Comparison of ENCODE assay signal across 14 cellular contexts in the genomic region with DNA sequence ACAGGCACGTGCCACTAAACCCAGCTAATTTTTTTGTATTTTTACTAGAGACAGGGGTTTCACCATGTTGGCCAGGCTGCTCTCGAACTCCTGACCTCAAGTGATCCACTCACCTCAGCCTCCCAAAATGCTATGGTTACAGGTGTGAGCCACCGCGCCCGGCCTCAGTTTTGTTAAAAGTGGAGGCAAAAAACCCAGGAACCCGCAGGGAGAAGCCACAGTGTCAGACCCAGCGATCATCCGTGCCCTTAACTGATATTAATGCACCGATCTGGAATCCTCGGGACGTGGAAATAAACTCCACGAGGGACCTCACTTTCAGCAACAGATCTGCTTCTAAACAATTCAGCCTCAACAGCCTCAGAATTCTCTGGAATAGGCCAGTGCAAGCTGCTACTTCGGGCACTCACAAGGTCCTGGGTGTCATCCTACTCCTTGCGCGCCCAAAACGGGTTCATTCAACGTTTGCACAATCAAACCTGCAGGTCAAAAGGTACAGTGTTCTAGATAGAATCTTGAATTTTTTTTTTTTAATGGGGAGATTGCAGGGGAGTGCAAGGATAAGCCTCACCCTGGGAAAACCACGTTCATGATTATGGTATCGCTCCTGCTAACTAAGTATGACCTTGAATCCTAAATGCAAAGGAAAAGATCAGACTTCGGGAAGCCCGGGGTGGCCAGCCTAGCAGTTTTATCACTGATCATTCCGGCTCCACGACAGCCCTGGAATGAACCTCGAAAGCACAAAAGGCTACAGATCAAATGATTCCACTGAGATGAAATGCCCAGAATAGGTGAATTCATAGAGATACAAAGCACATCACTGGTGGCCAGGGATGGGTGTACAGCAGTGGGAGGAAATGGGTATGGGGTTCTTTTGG. TPM values are rescaled to one million over a fixed set of nuclear protein-coding genes. Genes with fewer than 3 reads are reported as not detected.
DNase-seq lines count a peak whose midpoint lies in the region; ATAC-seq and TF ChIP-seq lines count a peak whose summit lies in the region.
"Had no signal": no experiment of that assay in that cellular context is flagged by ENCODE, and none has a peak within 500 bp of the region (broad histone marks: within the 10 kb centered on the region; RNA-seq: fewer than 3 reads in every experiment).

No MANE protein-coding gene starts in this region.

- H2AFZ ChIP-seq in mammary epithelial cell (ENCODE audit: low read depth, low read length), result no peak overlapping the region
- H2AFZ ChIP-seq in mesenchymal stem cell (ENCODE audit: low read depth, low read length), result no peak overlapping the region

- H3K27ac Mint-ChIP-seq in activated naive CD4-positive, alpha-beta T cell treated with anti-CD3 and anti-CD28 coated beads, Interleukin-2, amount 50 U/mL, for 72 hours, result peak overlapping the region; percentile 42 to 79

- in situ Hi-C loops in mammary epithelial cell (cut with MboI; ENCODE audit: low sequenced_read_pairs in 2 of 2), result loop anchor here in 1 of 2 donors (25.0 kb wide), 1 partner anchor 602 kb away; no protein-coding TSS in a partner anchor

- no peak overlapping the region for H2BK15ac ChIP-seq in mesenchymal stem cell (ENCODE audit: low read depth, poor library complexity, severe bottlenecking)

- no peak overlapping the region for H2BK12ac ChIP-seq in mesenchymal stem cell (ENCODE audit: low read length in 2 of 2)

- H4K8ac ChIP-seq in mesenchymal stem cell (ENCODE audit: low read length), result no peak overlapping the region

- peak overlapping the region; percentile 63 for H2AK5ac ChIP-seq in mesenchymal stem cell (ENCODE audit: low read length, severe bottlenecking)

- peaks cover 23% of the 10 kb centered on the region for H3K79me1 ChIP-seq in mesenchymal stem cell (replicated peaks; ENCODE audit: low read length, poor library complexity, severe bottlenecking)

- BruUV-seq in mammary epithelial cell (replicated peaks; lab: Mats Ljungman, UMichigan), result no TSS peak

- intact Hi-C loops in breast epithelium (cut with DNase I; ENCODE audit: low total_unique reads) (no loop called here), mammary epithelial cell (cut with micrococcal nuclease) (no loop called here)

- H3K27ac ChIP-seq in breast epithelium (peak overlapping the region; percentile 39 to 90), mammary epithelial cell (ENCODE audit: insufficient read depth, low read depth, low read length) (no peak overlapping the region), mesenchymal stem cell (ENCODE audit: low read length, poor library complexity, severe bottlenecking) (no peak overlapping the region), urinary bladder (ENCODE audit: low read depth) (peak overlapping the region; percentile 43)
- H3K27ac ChIP-seq: VCaP had no signal

- CTCF ChIA-PET in mammary epithelial cell (lab: Charles Lee; ENCODE audit: low non-redundant PET), result no interaction called here

- H3K14ac ChIP-seq in mesenchymal stem cell (ENCODE audit: low read length in 2 of 2), result no peak overlapping the region

- dilution Hi-C loops in mammary epithelial cell (cut with HindIII; ENCODE audit: low sequenced_read_pairs), result no loop called here

- no peak for ATAC-seq in activated naive CD4-positive, alpha-beta T cell treated with anti-CD3 and anti-CD28 coated beads, Interleukin-2, amount 50 U/mL, for 72 hours
- no peak for ATAC-seq in GM18498 (IDR thresholded peaks at IDR 0.05; ENCODE audit: unreplicated experiment)
- ATAC-seq: SK-N-SH treated with all-trans-retinoic acid at 6 μM for 48 hours had no signal

- H2BK120ac ChIP-seq in mesenchymal stem cell (ENCODE audit: low read depth, low read length), result no peak overlapping the region

- WGBS in mammary epithelial cell (ENCODE audit: low coverage, missing lambda C conversion rate), result 88% methylated on average over 23 of the region's 24 CpGs
- WGBS in mesenchymal stem cell, result 93% methylated on average over 24 of the region's 24 CpGs
- 81% methylated on average over 24 of the region's 24 CpGs for WGBS in urinary bladder

- H4K91ac ChIP-seq in mesenchymal stem cell (ENCODE audit: low read length), result no peak overlapping the region

- DNase-seq in breast epithelium (ENCODE audit: low spot score in 2 of 2) (no peak), mammary epithelial cell (no peak), mesenchymal stem cell (no peak), HPDE6-E6E7 (ENCODE audit: extremely low spot score) (no peak), H7 (no peak)
- DNase-seq in activated naive CD4-positive, alpha-beta T cell treated with anti-CD3 and anti-CD28 coated beads, Interleukin-2, amount 50 U/mL, for 72 hours (ENCODE audit: low spot score in 2 of 2), result no peak
- DNase-seq: NCI-H1694 treated with DMSO at 0.1 percent for 48 hours, NCI-H446, retina, thyroid gland had no signal

- H3K4me1 ChIP-seq in breast epithelium (peaks cover 4 to 10% of the 10 kb centered on the region in 2 donors), mammary epithelial cell (ENCODE audit: insufficient read depth, low read length) (peaks cover 37% of the 10 kb centered on the region), mesenchymal stem cell (ENCODE audit: control insufficient read depth, insufficient read depth, low read depth, low read length) (peaks cover 5% of the 10 kb centered on the region), urinary bladder (ENCODE audit: insufficient read depth) (peaks cover 2% of the 10 kb centered on the region)

- no peak overlapping the region for H2BK5ac ChIP-seq in mesenchymal stem cell (ENCODE audit: low read depth, low read length, poor library complexity, severe bottlenecking)

- no peaks in the 10 kb centered on the region for H3K9me3 ChIP-seq in breast epithelium
- H3K9me3 ChIP-seq in mammary epithelial cell (replicated peaks; ENCODE audit: insufficient read depth, low read length), result no peaks in the 10 kb centered on the region
- no peaks in the 10 kb centered on the region for H3K9me3 ChIP-seq in mesenchymal stem cell (ENCODE audit: control insufficient read depth, low read length)
- H3K9me3 ChIP-seq: thyroid gland had no signal

- no peak overlapping the region for H3K9ac ChIP-seq in mammary epithelial cell (ENCODE audit: insufficient read depth, low read length)
- H3K9ac ChIP-seq in mesenchymal stem cell (ENCODE audit: low read length), result no peak overlapping the region

- TF ChIP-seq POLR2A in breast epithelium (IDR thresholded peaks at IDR 0.05), result no peak

- H3K23ac ChIP-seq in mesenchymal stem cell (ENCODE audit: low read length in 2 of 2), result no peak overlapping the region

- no peaks in the 10 kb centered on the region for H4K20me1 ChIP-seq in mammary epithelial cell (ENCODE audit: insufficient read depth, low read length)

- peaks cover 7 to 19% of the 10 kb centered on the region in 2 donors for H3K36me3 Mint-ChIP-seq in activated naive CD4-positive, alpha-beta T cell treated with anti-CD3 and anti-CD28 coated beads, Interleukin-2, amount 50 U/mL, for 72 hours

- TF ChIP-seq CTCF in breast epithelium (IDR thresholded peaks at IDR 0.05) (no peak), mammary epithelial cell (conservative IDR thresholded peaks at IDR 0.05 in 1 of 2, IDR thresholded peaks at IDR 0.05 in 1 of 2; ENCODE audit: extremely low read depth in 1 of 2, insufficient read depth in 1 of 2, low read depth in 1 of 2, low read length in 2 of 2) (no peak)

- no peaks in the 10 kb centered on the region for H3K9me3 Mint-ChIP-seq in activated naive CD4-positive, alpha-beta T cell treated with anti-CD3 and anti-CD28 coated beads, Interleukin-2, amount 50 U/mL, for 72 hours

- H3K4ac ChIP-seq in mesenchymal stem cell (ENCODE audit: low read depth in 1 of 2, low read length in 2 of 2), result no peak overlapping the region

- H3K79me2 ChIP-seq in mammary epithelial cell (ENCODE audit: insufficient read depth, low read length), result peaks cover 97% of the 10 kb centered on the region

- H3K4me3 ChIP-seq in breast epithelium (no peak overlapping the region), mammary epithelial cell (replicated peaks in 1 of 3; ENCODE audit: insufficient read depth in 1 of 3, low read depth in 2 of 3, low read length in 3 of 3) (no peak overlapping the region), mesenchymal stem cell (ENCODE audit: insufficient read depth in 1 of 2, low read depth in 1 of 2, low read length in 2 of 2) (no peak overlapping the region), urinary bladder (ENCODE audit: low read depth, low read length) (no peak overlapping the region), H7 (ENCODE audit: insufficient read depth, low read depth, low read length) (no peak overlapping the region)
- H3K4me3 ChIP-seq: thyroid gland had no signal

- no peak overlapping the region for H3K4me2 ChIP-seq in mammary epithelial cell (ENCODE audit: insufficient read depth, low read depth, low read length)
- no peak overlapping the region for H3K4me2 ChIP-seq in mesenchymal stem cell (ENCODE audit: low read length, poor library complexity, severe bottlenecking)

- H3K36me3 ChIP-seq in breast epithelium, result no peaks in the 10 kb centered on the region
- H3K36me3 ChIP-seq in mammary epithelial cell (ENCODE audit: insufficient read depth, low read length), result peaks cover under 1% of the 10 kb centered on the region
- peaks cover 0 to 7% of the 10 kb centered on the region in 2 experiments for H3K36me3 ChIP-seq in mesenchymal stem cell (ENCODE audit: control insufficient read depth in 1 of 2, insufficient read depth in 2 of 2, low read depth in 1 of 2, low read length in 2 of 2)
- no peaks in the 10 kb centered on the region for H3K36me3 ChIP-seq in urinary bladder (ENCODE audit: insufficient read depth)
- H3K36me3 ChIP-seq in H7 (replicated peaks; ENCODE audit: control insufficient read depth, insufficient read depth, low read length), result no peaks in the 10 kb centered on the region; the same call in none of the 2 replicates
- H3K36me3 ChIP-seq: thyroid gland had no signal

- no peak overlapping the region for H3K18ac ChIP-seq in mesenchymal stem cell (ENCODE audit: low read depth in 1 of 2, low read length in 2 of 2)

- H3K27me3 ChIP-seq in breast epithelium (no peaks in the 10 kb centered on the region), mammary epithelial cell (ENCODE audit: insufficient read depth, low read length) (no peaks in the 10 kb centered on the region), mesenchymal stem cell (ENCODE audit: control insufficient read depth in 1 of 2, insufficient read depth in 1 of 2, low read length in 2 of 2) (no peaks in the 10 kb centered on the region), H7 (ENCODE audit: control insufficient read depth, insufficient read depth, low read length) (no peaks in the 10 kb centered on the region)
- H3K27me3 ChIP-seq: thyroid gland had no signal

RNA-seq across cellular contexts. Expression of a gene that starts 22.4 kb away (rescaled TPM):
- total RNA-seq in breast epithelium, result 100 to 1,000 TPM in 1 of 3 donors, 10 to 100 TPM in 2; 50.6 to 109 (median 59.0) TPM
- total RNA-seq in mammary epithelial cell, result 100 to 1,000 TPM; 128 to 197 TPM
- polyA plus RNA-seq in mammary epithelial cell, result 180 TPM
- polyA minus RNA-seq in mammary epithelial cell, result 276 TPM
- total RNA-seq in activated naive CD4-positive, alpha-beta T cell treated with anti-CD3 and anti-CD28 coated beads, Interleukin-2, amount 50 U/mL, for 72 hours, result 100 to 1,000 TPM in 1 of 2 donors, 10 to 100 TPM in 1; 91.0 to 112 TPM
- 137 TPM for polyA plus RNA-seq in mesenchymal stem cell (2013, experiment 1 of 2)
- polyA plus RNA-seq in mesenchymal stem cell (2013, experiment 2 of 2), result 138 TPM
- total RNA-seq in urinary bladder, result 69.7 TPM
- polyA plus RNA-seq in urinary bladder, result 120 TPM
- total RNA-seq in H7 (2014; rRNA removed; shearing (Covaris generic)), result 71.8 and 85.6 TPM in 2 replicates

Comparison
In these comparisons a context has a peak if more than half of its experiments do, and no peak if none do; other contexts are left out.
1. H3K27ac ChIP-seq: peak in breast epithelium (2 of 2) and urinary bladder (single experiment); none in mammary epithelial cell (single experiment) and mesenchymal stem cell (single experiment).